ENCODE assay signal across 13 cellular contexts in the genomic region with DNA sequence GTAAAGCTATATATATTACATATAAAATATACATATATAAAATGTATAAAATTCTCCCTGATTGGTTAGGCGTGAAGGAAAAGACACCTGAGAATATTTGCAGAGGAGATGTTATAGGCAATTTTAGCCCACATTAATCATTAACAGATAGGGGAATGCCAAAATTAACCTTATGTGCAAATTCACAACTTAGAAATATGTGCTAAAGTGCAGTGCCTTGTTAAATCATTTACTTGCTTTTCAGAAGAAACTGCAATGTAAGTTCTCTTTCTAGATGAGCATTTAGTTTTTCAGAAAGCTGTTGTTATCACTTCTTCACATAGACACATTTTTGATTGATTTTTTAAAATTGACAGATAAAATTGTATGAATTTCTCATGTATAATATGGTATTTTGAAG. TPM values are rescaled to one million over a fixed set of nuclear protein-coding genes. Genes with fewer than 3 reads are reported as not detected.
DNase-seq lines count a peak whose midpoint lies in the region; ATAC-seq and TF ChIP-seq lines count a peak whose summit lies in the region.
"Had no signal": no experiment of that assay in that cellular context is flagged by ENCODE, and none has a peak within 500 bp of the region (broad histone marks: within the 10 kb centered on the region; RNA-seq: fewer than 3 reads in every experiment).

No MANE protein-coding gene starts in this region.

- TF ChIP-seq CTCF in nephron (IDR thresholded peaks at IDR 0.05; ENCODE audit: unreplicated experiment in 3 of 3) = no peak
- TF ChIP-seq CTCF in GM10266 (IDR thresholded peaks at IDR 0.05; ENCODE audit: control insufficient read depth, insufficient read depth, low read depth, missing control alignments) = no peak

- H3K4me1 Mint-ChIP-seq in IgD-negative memory B cell = peaks cover 39 to 49% (median 48%) of the 10 kb centered on the region in 3 donors
- no peaks in the 10 kb centered on the region for H3K4me1 Mint-ChIP-seq in nephron

- H3K36me3 Mint-ChIP-seq in IgD-negative memory B cell = peaks cover 7% of the 10 kb centered on the region
- no peaks in the 10 kb centered on the region for H3K36me3 Mint-ChIP-seq in nephron (ENCODE audit: low read depth)

- H3K27me3 Mint-ChIP-seq in IgD-negative memory B cell = no peaks in the 10 kb centered on the region
- no peaks in the 10 kb centered on the region for H3K27me3 Mint-ChIP-seq in nephron (ENCODE audit: low read depth)

- H3K9me3 Mint-ChIP-seq in IgD-negative memory B cell (no peaks in the 10 kb centered on the region), nephron (no peaks in the 10 kb centered on the region)
- H3K9me3 Mint-ChIP-seq: activated naive CD4-positive, alpha-beta T cell treated with anti-CD3 and anti-CD28 coated beads for 36 hours had no signal

- DNase-seq in SHP77 (lab: John Stamatoyannopoulos, UW) (no peak), DMS153 treated with DMSO at 0.1 percent for 48 hours (lab: John Stamatoyannopoulos, UW; ENCODE audit: unreplicated experiment) (no peak), GM10266 (ENCODE audit: extremely low spot score) (no peak)
- DNase-seq: activated naive CD4-positive, alpha-beta T cell treated with anti-CD3 and anti-CD28 coated beads for 36 hours; caudate nucleus; NCI-H1048 had no signal

- H3K4me3 Mint-ChIP-seq in IgD-negative memory B cell (peak overlapping the region; percentile 51 to 89 (median 66)), nephron (no peak overlapping the region)
- H3K4me3 Mint-ChIP-seq: activated naive CD4-positive, alpha-beta T cell treated with anti-CD3 and anti-CD28 coated beads for 36 hours had no signal

- ATAC-seq in GM18873 (IDR thresholded peaks at IDR 0.05; ENCODE audit: low FRiP score, unreplicated experiment) (peak; percentile 66), GM21786 (IDR thresholded peaks at IDR 0.05; ENCODE audit: unreplicated experiment) (peak; percentile 68), HG02678 (IDR thresholded peaks at IDR 0.05; ENCODE audit: unreplicated experiment) (no peak)

- H3K27ac Mint-ChIP-seq in IgD-negative memory B cell (peak overlapping the region in 2 of 3 donors; percentile 4 to 54), nephron (peak overlapping the region; percentile 41 to 80 (median 62))
- H3K27ac Mint-ChIP-seq: activated naive CD4-positive, alpha-beta T cell treated with anti-CD3 and anti-CD28 coated beads for 36 hours had no signal

RNA-seq across cellular contexts. Expression of gene TASL, which starts 5.6 kb away (rescaled TPM):
- 39.3 TPM for polyA plus RNA-seq in IgD-negative memory B cell
- polyA plus RNA-seq: keratinocyte, neural cell had no signal

Comparison
In these comparisons a context has a peak if more than half of its experiments do, and no peak if none do; other contexts are left out.
1. H3K4me3 Mint-ChIP-seq: peak in IgD-negative memory B cell (4 of 4); none in nephron (0 of 3).